Comparison of ENCODE assay signal across 1 cellular context in the genomic region with DNA sequence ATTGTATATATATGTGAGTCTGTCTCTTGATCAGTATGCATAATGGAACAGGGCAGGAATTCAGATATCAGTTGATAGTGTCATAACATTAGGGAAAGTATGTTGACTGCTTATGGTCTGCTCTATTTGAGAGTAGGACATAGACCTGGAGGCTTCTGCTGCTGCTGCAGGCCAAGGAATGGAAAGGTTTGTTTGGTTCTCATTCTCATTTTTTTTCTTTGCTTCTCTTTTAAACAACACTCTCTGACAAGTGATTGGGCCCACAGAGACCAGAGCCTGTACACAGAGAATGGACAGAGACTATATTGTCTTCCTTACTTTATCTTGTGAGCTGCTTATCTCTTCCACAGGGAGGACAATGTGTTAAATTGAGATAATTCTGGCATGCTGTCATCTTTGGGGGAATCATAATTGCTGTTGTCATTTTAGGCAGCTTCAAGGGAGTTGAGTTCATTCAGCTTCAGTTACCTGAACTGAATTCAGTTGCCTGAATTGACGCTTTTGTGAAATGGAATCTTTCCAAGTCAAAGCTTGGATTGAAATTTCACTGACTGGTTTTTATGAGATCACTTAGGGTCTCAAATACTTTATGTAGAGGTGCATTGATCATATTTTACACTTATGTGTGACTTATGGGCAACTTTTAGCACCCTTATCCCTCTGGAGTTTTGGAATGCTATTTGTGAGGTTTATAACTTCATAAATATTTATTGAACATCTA.
A peak's percentile ranks its signal among the peaks of the same experiment; 100 is the strongest.
TF ChIP-seq lines count a peak whose summit lies in the region.

No MANE protein-coding gene starts in this region.

TF ChIP-seq in K562, 482 proteins besides CTCF, POLR2A, EP300 and RAD21 (continued from another document and continues in another):
- TF ChIP-seq, protein P1, sequence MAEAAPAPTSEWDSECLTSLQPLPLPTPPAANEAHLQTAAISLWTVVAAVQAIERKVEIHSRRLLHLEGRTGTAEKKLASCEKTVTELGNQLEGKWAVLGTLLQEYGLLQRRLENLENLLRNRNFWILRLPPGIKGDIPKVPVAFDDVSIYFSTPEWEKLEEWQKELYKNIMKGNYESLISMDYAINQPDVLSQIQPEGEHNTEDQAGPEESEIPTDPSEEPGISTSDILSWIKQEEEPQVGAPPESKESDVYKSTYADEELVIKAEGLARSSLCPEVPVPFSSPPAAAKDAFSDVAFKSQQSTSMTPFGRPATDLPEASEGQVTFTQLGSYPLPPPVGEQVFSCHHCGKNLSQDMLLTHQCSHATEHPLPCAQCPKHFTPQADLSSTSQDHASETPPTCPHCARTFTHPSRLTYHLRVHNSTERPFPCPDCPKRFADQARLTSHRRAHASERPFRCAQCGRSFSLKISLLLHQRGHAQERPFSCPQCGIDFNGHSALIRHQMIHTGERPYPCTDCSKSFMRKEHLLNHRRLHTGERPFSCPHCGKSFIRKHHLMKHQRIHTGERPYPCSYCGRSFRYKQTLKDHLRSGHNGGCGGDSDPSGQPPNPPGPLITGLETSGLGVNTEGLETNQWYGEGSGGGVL (CRISPR knock-in tag; IDR thresholded peaks at IDR 0.05) = no peak
- TF ChIP-seq ZNF778 (CRISPR knock-in tag; IDR thresholded peaks at IDR 0.05) (no peak), ZNF143 (CRISPR knock-in tag; IDR thresholded peaks at IDR 0.05) (no peak), SMC3 (conservative IDR thresholded peaks at IDR 0.05; ENCODE audit: insufficient read depth, low read depth, low read length) (no peak), DMBX1 (CRISPR knock-in tag; IDR thresholded peaks at IDR 0.05; ENCODE audit: borderline replicate concordance) (peak; percentile 84), TEAD4 (IDR thresholded peaks at IDR 0.05; ENCODE audit: low read length) (peak; percentile 98), TEAD4 (CRISPR knock-in tag; IDR thresholded peaks at IDR 0.05; ENCODE audit: borderline replicate concordance) (no peak), CBX8 (IDR thresholded peaks at IDR 0.05; ENCODE audit: borderline replicate concordance, extremely low read depth, low read depth, low read length, poor library complexity, severe bottlenecking) (no peak), ZBTB8A (IDR thresholded peaks at IDR 0.05; ENCODE audit: partially characterized antibody) (no peak), CBX2 (IDR thresholded peaks at IDR 0.05; ENCODE audit: insufficient read depth, low read length, poor library complexity, severe bottlenecking) (no peak), E2F3 (CRISPR knock-in tag; IDR thresholded peaks at IDR 0.05) (no peak), HMGN3 (IDR thresholded peaks at IDR 0.05; ENCODE audit: borderline replicate concordance, extremely low read depth, insufficient read length, low read depth, low read length) (peak; percentile 73), ZNF586 (CRISPR knock-in tag; conservative IDR thresholded peaks at IDR 0.05) (no peak), SRSF1 (IDR thresholded peaks at IDR 0.05; ENCODE audit: low read depth, low read length) (no peak), ZBED1 (IDR thresholded peaks at IDR 0.05) (peak; percentile 89; the same call in 1 of the 2 replicates), CHD4 (IDR thresholded peaks at IDR 0.05; ENCODE audit: insufficient read depth, insufficient replicate concordance, low read depth, low read length, poor library complexity, severe bottlenecking) (no peak), GTF2E2 (tag; IDR thresholded peaks at IDR 0.05) (no peak; the same call in 1 of the 2 replicates), TAF9B (IDR thresholded peaks at IDR 0.05; ENCODE audit: partially characterized antibody) (peak; percentile 56), RBM14 (IDR thresholded peaks at IDR 0.05; ENCODE audit: borderline replicate concordance, insufficient read depth, low read depth, low read length) (no peak), TAF1 (IDR thresholded peaks at IDR 0.05; ENCODE audit: control insufficient read depth, extremely low read depth, insufficient read depth, low read length, severe bottlenecking) (no peak), NCOR1 (IDR thresholded peaks at IDR 0.05) (peak; percentile 98)
- TF ChIP-seq, protein P2, sequence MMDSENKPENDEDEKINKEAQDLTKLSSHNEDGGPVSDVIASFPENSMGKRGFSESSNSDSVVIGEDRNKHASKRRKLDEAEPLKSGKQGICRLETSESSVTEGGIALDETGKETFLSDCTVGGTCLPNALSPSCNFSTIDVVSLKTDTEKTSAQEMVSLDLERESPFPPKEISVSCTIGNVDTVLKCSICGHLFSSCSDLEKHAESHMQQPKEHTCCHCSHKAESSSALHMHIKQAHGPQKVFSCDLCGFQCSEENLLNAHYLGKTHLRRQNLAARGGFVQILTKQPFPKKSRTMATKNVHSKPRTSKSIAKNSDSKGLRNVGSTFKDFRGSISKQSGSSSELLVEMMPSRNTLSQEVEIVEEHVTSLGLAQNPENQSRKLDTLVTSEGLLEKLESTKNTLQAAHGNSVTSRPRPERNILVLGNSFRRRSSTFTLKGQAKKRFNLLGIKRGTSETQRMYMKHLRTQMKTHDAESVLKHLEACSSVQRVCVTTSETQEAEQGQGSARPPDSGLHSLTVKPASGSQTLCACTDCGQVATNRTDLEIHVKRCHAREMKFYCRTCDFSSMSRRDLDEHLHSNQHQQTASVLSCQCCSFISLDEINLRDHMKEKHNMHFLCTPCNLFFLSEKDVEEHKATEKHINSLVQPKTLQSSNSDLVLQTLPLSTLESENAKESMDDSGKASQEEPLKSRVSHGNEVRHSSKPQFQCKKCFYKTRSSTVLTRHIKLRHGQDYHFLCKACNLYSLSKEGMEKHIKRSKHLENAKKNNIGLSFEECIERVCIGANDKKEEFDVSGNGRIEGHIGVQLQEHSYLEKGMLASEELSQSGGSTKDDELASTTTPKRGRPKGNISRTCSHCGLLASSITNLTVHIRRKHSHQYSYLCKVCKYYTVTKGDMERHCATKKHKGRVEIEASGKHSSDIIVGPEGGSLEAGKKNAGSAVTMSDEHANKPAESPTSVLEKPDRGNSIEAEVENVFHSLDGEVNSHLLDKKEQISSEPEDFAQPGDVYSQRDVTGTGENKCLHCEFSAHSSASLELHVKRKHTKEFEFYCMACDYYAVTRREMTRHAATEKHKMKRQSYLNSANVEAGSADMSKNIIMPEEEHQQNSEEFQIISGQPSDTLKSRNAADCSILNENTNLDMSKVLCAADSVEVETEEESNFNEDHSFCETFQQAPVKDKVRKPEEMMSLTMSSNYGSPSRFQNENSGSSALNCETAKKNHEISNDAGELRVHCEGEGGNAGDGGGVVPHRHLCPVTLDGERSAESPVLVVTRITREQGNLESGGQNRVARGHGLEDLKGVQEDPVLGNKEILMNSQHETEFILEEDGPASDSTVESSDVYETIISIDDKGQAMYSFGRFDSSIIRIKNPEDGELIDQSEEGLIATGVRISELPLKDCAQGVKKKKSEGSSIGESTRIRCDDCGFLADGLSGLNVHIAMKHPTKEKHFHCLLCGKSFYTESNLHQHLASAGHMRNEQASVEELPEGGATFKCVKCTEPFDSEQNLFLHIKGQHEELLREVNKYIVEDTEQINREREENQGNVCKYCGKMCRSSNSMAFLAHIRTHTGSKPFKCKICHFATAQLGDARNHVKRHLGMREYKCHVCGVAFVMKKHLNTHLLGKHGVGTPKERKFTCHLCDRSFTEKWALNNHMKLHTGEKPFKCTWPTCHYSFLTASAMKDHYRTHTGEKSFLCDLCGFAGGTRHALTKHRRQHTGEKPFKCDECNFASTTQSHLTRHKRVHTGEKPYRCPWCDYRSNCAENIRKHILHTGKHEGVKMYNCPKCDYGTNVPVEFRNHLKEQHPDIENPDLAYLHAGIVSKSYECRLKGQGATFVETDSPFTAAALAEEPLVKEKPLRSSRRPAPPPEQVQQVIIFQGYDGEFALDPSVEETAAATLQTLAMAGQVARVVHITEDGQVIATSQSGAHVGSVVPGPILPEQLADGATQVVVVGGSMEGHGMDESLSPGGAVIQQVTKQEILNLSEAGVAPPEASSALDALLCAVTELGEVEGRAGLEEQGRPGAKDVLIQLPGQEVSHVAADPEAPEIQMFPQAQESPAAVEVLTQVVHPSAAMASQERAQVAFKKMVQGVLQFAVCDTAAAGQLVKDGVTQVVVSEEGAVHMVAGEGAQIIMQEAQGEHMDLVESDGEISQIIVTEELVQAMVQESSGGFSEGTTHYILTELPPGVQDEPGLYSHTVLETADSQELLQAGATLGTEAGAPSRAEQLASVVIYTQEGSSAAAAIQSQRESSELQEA (IDR thresholded peaks at IDR 0.05; ENCODE audit: low read depth) = no peak
- TF ChIP-seq, protein P3, sequence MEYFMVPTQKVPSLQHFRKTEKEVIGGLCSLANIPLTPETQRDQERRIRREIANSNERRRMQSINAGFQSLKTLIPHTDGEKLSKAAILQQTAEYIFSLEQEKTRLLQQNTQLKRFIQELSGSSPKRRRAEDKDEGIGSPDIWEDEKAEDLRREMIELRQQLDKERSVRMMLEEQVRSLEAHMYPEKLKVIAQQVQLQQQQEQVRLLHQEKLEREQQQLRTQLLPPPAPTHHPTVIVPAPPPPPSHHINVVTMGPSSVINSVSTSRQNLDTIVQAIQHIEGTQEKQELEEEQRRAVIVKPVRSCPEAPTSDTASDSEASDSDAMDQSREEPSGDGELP (CRISPR knock-in tag; IDR thresholded peaks at IDR 0.05; ENCODE audit: borderline replicate concordance) = no peak
- TF ChIP-seq, protein P4, sequence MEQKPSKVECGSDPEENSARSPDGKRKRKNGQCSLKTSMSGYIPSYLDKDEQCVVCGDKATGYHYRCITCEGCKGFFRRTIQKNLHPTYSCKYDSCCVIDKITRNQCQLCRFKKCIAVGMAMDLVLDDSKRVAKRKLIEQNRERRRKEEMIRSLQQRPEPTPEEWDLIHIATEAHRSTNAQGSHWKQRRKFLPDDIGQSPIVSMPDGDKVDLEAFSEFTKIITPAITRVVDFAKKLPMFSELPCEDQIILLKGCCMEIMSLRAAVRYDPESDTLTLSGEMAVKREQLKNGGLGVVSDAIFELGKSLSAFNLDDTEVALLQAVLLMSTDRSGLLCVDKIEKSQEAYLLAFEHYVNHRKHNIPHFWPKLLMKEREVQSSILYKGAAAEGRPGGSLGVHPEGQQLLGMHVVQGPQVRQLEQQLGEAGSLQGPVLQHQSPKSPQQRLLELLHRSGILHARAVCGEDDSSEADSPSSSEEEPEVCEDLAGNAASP (IDR thresholded peaks at IDR 0.05) = 0 out of 2 replicates have a peak, but pooled peaks have one; percentile 21
- TF ChIP-seq, protein P5, sequence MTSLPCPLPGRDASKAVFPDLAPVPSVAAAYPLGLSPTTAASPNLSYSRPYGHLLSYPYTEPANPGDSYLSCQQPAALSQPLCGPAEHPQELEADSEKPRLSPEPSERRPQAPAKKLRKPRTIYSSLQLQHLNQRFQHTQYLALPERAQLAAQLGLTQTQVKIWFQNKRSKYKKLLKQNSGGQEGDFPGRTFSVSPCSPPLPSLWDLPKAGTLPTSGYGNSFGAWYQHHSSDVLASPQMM (CRISPR knock-in tag; IDR thresholded peaks at IDR 0.05) = no peak
- TF ChIP-seq, protein P6, sequence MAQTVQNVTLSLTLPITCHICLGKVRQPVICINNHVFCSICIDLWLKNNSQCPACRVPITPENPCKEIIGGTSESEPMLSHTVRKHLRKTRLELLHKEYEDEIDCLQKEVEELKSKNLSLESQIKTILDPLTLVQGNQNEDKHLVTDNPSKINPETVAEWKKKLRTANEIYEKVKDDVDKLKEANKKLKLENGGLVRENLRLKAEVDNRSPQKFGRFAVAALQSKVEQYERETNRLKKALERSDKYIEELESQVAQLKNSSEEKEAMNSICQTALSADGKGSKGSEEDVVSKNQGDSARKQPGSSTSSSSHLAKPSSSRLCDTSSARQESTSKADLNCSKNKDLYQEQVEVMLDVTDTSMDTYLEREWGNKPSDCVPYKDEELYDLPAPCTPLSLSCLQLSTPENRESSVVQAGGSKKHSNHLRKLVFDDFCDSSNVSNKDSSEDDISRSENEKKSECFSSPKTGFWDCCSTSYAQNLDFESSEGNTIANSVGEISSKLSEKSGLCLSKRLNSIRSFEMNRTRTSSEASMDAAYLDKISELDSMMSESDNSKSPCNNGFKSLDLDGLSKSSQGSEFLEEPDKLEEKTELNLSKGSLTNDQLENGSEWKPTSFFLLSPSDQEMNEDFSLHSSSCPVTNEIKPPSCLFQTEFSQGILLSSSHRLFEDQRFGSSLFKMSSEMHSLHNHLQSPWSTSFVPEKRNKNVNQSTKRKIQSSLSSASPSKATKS (CRISPR knock-in tag; IDR thresholded peaks at IDR 0.05) = no peak
